ENCODE assay signal across 10 cellular contexts in genomic region chr4:82559090-82559734, GRCh38. TPM values are rescaled to one million over a fixed set of nuclear protein-coding genes. Genes with fewer than 3 reads are reported as not detected.
DNase-seq lines count a peak whose midpoint lies in the region; ATAC-seq and TF ChIP-seq lines count a peak whose summit lies in the region.
"Not testable (repeated sequence)": the region's sequence is repeated elsewhere in the genome, so short reads cannot be mapped to it uniquely, and the experiment has no call there.
"Had no signal": no experiment of that assay in that cellular context is flagged by ENCODE, and none has a peak within 500 bp of the region (broad histone marks: within the 10 kb centered on the region; RNA-seq: fewer than 3 reads in every experiment).

No MANE protein-coding gene starts in this region.

- not testable (repeated sequence) for H3K4me3 ChIP-seq in HEK293 (ENCODE audit: low read depth, low read length); colonic mucosa; thyroid gland (replicated peaks in 1 of 3)

- peak overlapping the region in 2 of 3 experiments; percentile 77 to 96 for H3K4me3 Mint-ChIP-seq in nephron

- H3K4me1 ChIP-seq in HEK293 (ENCODE audit: control insufficient read depth, insufficient read depth, low read length); colonic mucosa; thyroid gland: not testable (repeated sequence)

- DNase-seq in NCI-H2196 (lab: John Stamatoyannopoulos, UW; ENCODE audit: unreplicated experiment): peak; percentile 3
- peak; percentile 26 for DNase-seq in colonic mucosa
- peak; percentile 11 to 30 for DNase-seq in left colon
- DNase-seq in medulla oblongata (ENCODE audit: extremely low spot score): peak; percentile 54
- DNase-seq in thyroid gland: peak; percentile 36 to 42

- WGBS in thyroid gland, 2 donors: 75 to 78% methylated on average over 13 of the region's 13 CpGs

- peaks cover 53% of the 10 kb centered on the region for H3K27me3 Mint-ChIP-seq in nephron (ENCODE audit: low read depth)

- ATAC-seq in left colon: peak; percentile 62

- H3K27me3 ChIP-seq in colonic mucosa, thyroid gland: not testable (repeated sequence)

- H3K9me3 ChIP-seq in HEK293 (ENCODE audit: control insufficient read depth, insufficient read depth, low read depth, low read length); colonic mucosa; thyroid gland: not testable (repeated sequence)

- TF ChIP-seq POLR2A in thyroid gland (IDR thresholded peaks at IDR 0.05): not testable (repeated sequence)

- not testable (repeated sequence) for H3K9me3 Mint-ChIP-seq in nephron

- TF ChIP-seq CTCF in HEK293 (tag by site-specific recombination; IDR thresholded peaks at IDR 0.05); colonic mucosa (IDR thresholded peaks at IDR 0.05); nephron (IDR thresholded peaks at IDR 0.05; ENCODE audit: unreplicated experiment in 3 of 3); thyroid gland (IDR thresholded peaks at IDR 0.05): not testable (repeated sequence)

- peaks cover 15% of the 10 kb centered on the region for H3K4me1 Mint-ChIP-seq in nephron

- H3K27ac ChIP-seq in HEK293 (ENCODE audit: extremely low read depth, low read depth, low read length); colonic mucosa; thyroid gland: not testable (repeated sequence)

- not testable (repeated sequence) for H3K27ac Mint-ChIP-seq in nephron

- POLR2A ChIA-PET in HEK293 (lab: Yijun Ruan, JAX): not testable (repeated sequence)

- not testable (repeated sequence) for H3K36me3 Mint-ChIP-seq in nephron (ENCODE audit: low read depth)

- intact Hi-C loops in colonic mucosa (cut with DNase I); left colon (cut with DNase I, micrococcal nuclease); thyroid gland (cut with DNase I): not testable (repeated sequence)

- not testable (repeated sequence) for H3K9ac ChIP-seq in colonic mucosa (ENCODE audit: low read depth in 2 of 2, low read length in 2 of 2)

- CTCF ChIA-PET in HEK293 (lab: Yijun Ruan, JAX): interaction anchor here (0.7 kb wide), 1 partner anchor 29 kb away, joined by 3 read pairs; no protein-coding TSS in a partner anchor

- not testable (repeated sequence) for H3K36me3 ChIP-seq in HEK293 (ENCODE audit: control insufficient read depth in 2 of 2, insufficient read depth in 1 of 2, low read length in 2 of 2); colonic mucosa; thyroid gland

TF ChIP-seq in HEK293, 187 proteins besides CTCF, POLR2A, EP300 and RAD21:
- TF ChIP-seq KLF1 (tag by site-specific recombination; IDR thresholded peaks at IDR 0.05): peak; percentile 66
- peak; percentile 51 for TF ChIP-seq ZNF335 (tag by site-specific recombination; conservative IDR thresholded peaks at IDR 0.05)

RNA-seq across cellular contexts. Expression of gene TMEM150C, which starts 2.6 kb away (rescaled TPM):
- 1 to 10 TPM; 1.2 to 2.5 TPM for total RNA-seq in colonic mucosa
- total RNA-seq in left colon: 1 to 10 TPM; 1.8 to 3.7 TPM
- total RNA-seq in thyroid gland: 10 to 100 TPM; 18.8 to 27.4 (median 23.6) TPM
- total RNA-seq: B cell; CD8-positive, alpha-beta T cell; HFFc6 had no signal

Comparison
In these comparisons a context has a peak if more than half of its experiments do, and no peak if none do; other contexts are left out.
1. DNase-seq: peak in every context shown above with its lines; median percentile 54 in medulla oblongata; 39 in thyroid gland; 26 in colonic mucosa; 20 in left colon; 3 in NCI-H2196.
2. RNA of gene TMEM150C, which starts 2.6 kb away (total RNA-seq): 18.8 to 27.4 TPM in thyroid gland; 1.8 to 3.7 TPM in left colon and 1.2 to 2.5 TPM in colonic mucosa; every median in the first group is over 4 times any median in the second.